ENCODE assay signal across 14 cellular contexts in the genomic region with DNA sequence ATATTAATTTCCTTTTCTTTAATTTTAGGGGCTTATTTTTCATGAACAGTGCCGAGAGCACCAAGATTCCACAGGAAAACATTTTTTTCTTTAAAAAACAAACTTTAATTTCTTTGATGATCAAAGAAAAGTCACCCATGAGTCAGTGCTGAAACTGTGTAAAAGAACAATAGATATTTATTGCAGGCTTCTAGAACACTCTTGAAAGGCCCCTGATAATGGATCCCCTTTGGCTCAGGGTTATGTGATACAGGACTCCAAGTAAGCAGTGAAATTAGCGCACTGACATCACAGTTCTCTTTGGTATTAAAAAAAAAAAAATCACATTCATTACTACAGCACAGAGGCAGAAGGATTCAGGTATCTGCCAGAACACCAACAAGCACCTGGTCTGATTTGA.
DNase-seq lines count a peak whose midpoint lies in the region; ATAC-seq, FAIRE-seq and TF ChIP-seq lines count a peak whose summit lies in the region.
"Had no signal": no experiment of that assay in that cellular context is flagged by ENCODE, and none has a peak within 500 bp of the region (broad histone marks: within the 10 kb centered on the region; RNA-seq: fewer than 3 reads in every experiment).

No MANE protein-coding gene starts in this region.

- WGBS in SK-N-SH (ENCODE audit: low lambda C conversion rate), result 89% methylated on average over 2 of the region's 2 CpGs

- FAIRE-seq in frontal cortex (lab: Jason Lieb, UNC), result no peak
- FAIRE-seq: H54, HTR-8/SVneo had no signal

- no peak for TF ChIP-seq RAD21 in SK-N-SH (IDR thresholded peaks at IDR 0.05; ENCODE audit: low read length)

- intact Hi-C loops in vagina (cut with DNase I) (loop anchor here (10.0 kb wide), 1 partner anchor 381 kb away; no protein-coding TSS in a partner anchor), posterior cingulate gyrus (cut with DNase I) (loop anchor here (10.0 kb wide), 3 partner anchors 61 to 1031 kb away; no protein-coding TSS in a partner anchor), lower lobe of right lung (cut with DNase I) (no loop called here)

- H3K79me2 ChIP-seq in SK-N-SH (ENCODE audit: insufficient read depth) (no peaks in the 10 kb centered on the region), osteoblast (ENCODE audit: insufficient read depth, low read length) (no peaks in the 10 kb centered on the region)

- H3K27ac ChIP-seq in SK-N-SH (ENCODE audit: low read depth in 2 of 2, low read length in 1 of 2), result no peak overlapping the region
- H3K27ac ChIP-seq in VCaP, result peak overlapping the region; percentile 97
- no peak overlapping the region for H3K27ac ChIP-seq in osteoblast (ENCODE audit: low read depth, low read length)
- H3K27ac ChIP-seq in vagina, result peak overlapping the region; percentile 45
- H3K27ac ChIP-seq in lower lobe of right lung, result no peak overlapping the region
- H3K27ac ChIP-seq: BLaER1 treated with 17β-estradiol and CSF1 and Interleukin-3, amounts not matched to agents 10 nM and 100 nM had no signal

- no peaks in the 10 kb centered on the region for H4K20me1 ChIP-seq in SK-N-SH (ENCODE audit: insufficient read depth)
- no peaks in the 10 kb centered on the region for H4K20me1 ChIP-seq in osteoblast (ENCODE audit: insufficient read depth, low read length)
- H4K20me1 ChIP-seq: BLaER1 treated with 17β-estradiol and CSF1 and Interleukin-3, amounts not matched to agents 10 nM and 100 nM had no signal

- no peaks in the 10 kb centered on the region for H3K9me2 ChIP-seq in SK-N-SH

- H3K4me1 ChIP-seq in SK-N-SH (ENCODE audit: control insufficient read depth in 1 of 2, insufficient read depth in 2 of 2, low read depth in 1 of 2, low read length in 1 of 2) (peaks cover 0 to 10% of the 10 kb centered on the region in 2 experiments; a peak in 1 of 4 replicates), osteoblast (ENCODE audit: insufficient read depth, low read length) (peaks cover 4% of the 10 kb centered on the region), vagina (peaks cover 35% of the 10 kb centered on the region), lower lobe of right lung (no peaks in the 10 kb centered on the region)

- CTCF ChIA-PET in SK-N-SH (lab: Yijun Ruan, JAX), result interaction anchor here (0.7 to 14.5 kb wide), 4 partner anchors 17 to 1035 kb away, joined by 3 to 447 read pairs (median 8); no protein-coding TSS in a partner anchor

- H3K36me3 ChIP-seq in SK-N-SH (replicated peaks in 1 of 2; ENCODE audit: control insufficient read depth in 1 of 2, insufficient read depth in 2 of 2, low read length in 1 of 2), result no peaks in the 10 kb centered on the region
- no peaks in the 10 kb centered on the region for H3K36me3 ChIP-seq in osteoblast (ENCODE audit: insufficient read depth, low read length)
- no peaks in the 10 kb centered on the region for H3K36me3 ChIP-seq in vagina
- peaks cover 22% of the 10 kb centered on the region for H3K36me3 ChIP-seq in lower lobe of right lung
- H3K36me3 ChIP-seq: BLaER1 treated with 17β-estradiol and CSF1 and Interleukin-3, amounts not matched to agents 10 nM and 100 nM had no signal

- H2AFZ ChIP-seq in SK-N-SH (ENCODE audit: low read depth) (peak overlapping the region; percentile 52; the same call in 1 of the 2 replicates), osteoblast (ENCODE audit: low read length) (no peak overlapping the region)

- DNase-seq in SK-N-SH (no peak), osteoblast (ENCODE audit: insufficient read length, low spot score, missing footprints) (peak; percentile 36), vagina (ENCODE audit: extremely low spot score in 2 of 2) (no peak), posterior cingulate gyrus (no peak), lower lobe of right lung (no peak), frontal cortex (ENCODE audit: low spot score in 2 of 2) (no peak)
- DNase-seq: ACHN; CD4-positive, CD25-positive, alpha-beta regulatory T cell had no signal

- no peaks in the 10 kb centered on the region for H3F3A ChIP-seq in SK-N-SH (replicated peaks; ENCODE audit: insufficient read depth)

- ATAC-seq in SK-N-SH treated with all-trans-retinoic acid at 6 μM for 48 hours, result no peak
- ATAC-seq in lower lobe of right lung, result no peak
- ATAC-seq: HCT116 had no signal

- no peak overlapping the region for H3K9ac ChIP-seq in SK-N-SH
- H3K9ac ChIP-seq: BLaER1 treated with 17β-estradiol and CSF1 and Interleukin-3, amounts not matched to agents 10 nM and 100 nM had no signal

- H3K9me3 ChIP-seq in SK-N-SH, result no peaks in the 10 kb centered on the region
- no peaks in the 10 kb centered on the region for H3K9me3 ChIP-seq in osteoblast (ENCODE audit: low read depth, low read length)
- no peaks in the 10 kb centered on the region for H3K9me3 ChIP-seq in vagina
- H3K9me3 ChIP-seq in lower lobe of right lung, result no peaks in the 10 kb centered on the region
- H3K9me3 ChIP-seq: BLaER1 treated with 17β-estradiol and CSF1 and Interleukin-3, amounts not matched to agents 10 nM and 100 nM had no signal

- H3K4me2 ChIP-seq in SK-N-SH, result no peak overlapping the region
- H3K4me2 ChIP-seq in osteoblast (ENCODE audit: insufficient read depth, low read length), result no peak overlapping the region
- H3K4me2 ChIP-seq: BLaER1 treated with 17β-estradiol and CSF1 and Interleukin-3, amounts not matched to agents 10 nM and 100 nM had no signal

- H3K4me3 ChIP-seq in SK-N-SH (ENCODE audit: low read depth in 2 of 2, low read length in 1 of 2), result no peak overlapping the region
- H3K4me3 ChIP-seq in osteoblast (ENCODE audit: insufficient read depth, low read length), result no peak overlapping the region
- H3K4me3 ChIP-seq in vagina, result no peak overlapping the region
- no peak overlapping the region for H3K4me3 ChIP-seq in lower lobe of right lung
- H3K4me3 ChIP-seq: BLaER1 treated with 17β-estradiol and CSF1 and Interleukin-3, amounts not matched to agents 10 nM and 100 nM had no signal

- H3K27me3 ChIP-seq in SK-N-SH (ENCODE audit: insufficient read depth) (no peaks in the 10 kb centered on the region), osteoblast (ENCODE audit: insufficient read depth, low read length) (peaks cover 12% of the 10 kb centered on the region), vagina (no peaks in the 10 kb centered on the region), lower lobe of right lung (ENCODE audit: low read depth) (no peaks in the 10 kb centered on the region)
- H3K27me3 ChIP-seq: BLaER1 treated with 17β-estradiol and CSF1 and Interleukin-3, amounts not matched to agents 10 nM and 100 nM had no signal

- no peak for TF ChIP-seq EP300 in SK-N-SH (IDR thresholded peaks at IDR 0.05; ENCODE audit: borderline replicate concordance in 1 of 2, low read depth in 1 of 2, low read length in 1 of 2)

- TF ChIP-seq POLR2A in vagina (IDR thresholded peaks at IDR 0.05), result no peak

- TF ChIP-seq CTCF in SK-N-SH (IDR thresholded peaks at IDR 0.05) (no peak), VCaP (conservative IDR thresholded peaks at IDR 0.05) (no peak), osteoblast (IDR thresholded peaks at IDR 0.05; ENCODE audit: extremely low read depth, low read depth, low read length) (no peak), vagina (IDR thresholded peaks at IDR 0.05) (no peak), lower lobe of right lung (IDR thresholded peaks at IDR 0.05) (no peak)

- POLR2A ChIA-PET in SK-N-SH (lab: Yijun Ruan, JAX), result no interaction called here

TF ChIP-seq in SK-N-SH, 30 proteins besides CTCF, POLR2A, EP300 and RAD21:
- TF ChIP-seq RCOR1 (IDR thresholded peaks at IDR 0.05; ENCODE audit: low read length), result no peak
- no peak for TF ChIP-seq POLR2AphosphoS5 (IDR thresholded peaks at IDR 0.05; ENCODE audit: low read depth, low read length)
- TF ChIP-seq TCF12 (IDR thresholded peaks at IDR 0.05), result no peak
- TF ChIP-seq MXI1 (IDR thresholded peaks at IDR 0.05; ENCODE audit: low read depth, low read length), result no peak
- no peak for TF ChIP-seq GABPA (IDR thresholded peaks at IDR 0.05; ENCODE audit: low read depth)

TF ChIP-seq in SK-N-SH treated with all-trans-retinoic acid at 6 μM for 48 hours, 23 proteins besides CTCF, POLR2A, EP300 and RAD21:
- TF ChIP-seq ZC3H10 (CRISPR knock-in tag; IDR thresholded peaks at IDR 0.05), result no peak
- no peak for TF ChIP-seq ZFP3 (CRISPR knock-in tag; IDR thresholded peaks at IDR 0.05)

Comparison
In these comparisons a context has a peak if more than half of its experiments do, and no peak if none do; other contexts are left out.
1. H3K27ac ChIP-seq: peak in VCaP (single experiment) and vagina (single experiment); none in SK-N-SH (0 of 2), osteoblast (single experiment) and lower lobe of right lung (single experiment).